Comparison of ENCODE assay signal across 1 cellular context in genomic region chr2:96106991-96107882, GRCh38.
TF ChIP-seq lines count a peak whose summit lies in the region.

No MANE protein-coding gene starts in this region.

TF ChIP-seq in WTC11, 78 proteins besides CTCF, POLR2A, EP300 and RAD21 (continued from another document):
- TF ChIP-seq ERG (CRISPR knock-in tag; IDR thresholded peaks at IDR 0.05) (no peak), USF1 (CRISPR knock-in tag; IDR thresholded peaks at IDR 0.05) (no peak), TEAD1 (CRISPR knock-in tag; IDR thresholded peaks at IDR 0.05) (no peak), ZNF425 (CRISPR knock-in tag; conservative IDR thresholded peaks at IDR 0.05) (no peak), ZNF423 (CRISPR knock-in tag; IDR thresholded peaks at IDR 0.05) (no peak), EMX1 (CRISPR knock-in tag; IDR thresholded peaks at IDR 0.05) (no peak), SMAD3 (CRISPR knock-in tag; IDR thresholded peaks at IDR 0.05; ENCODE audit: borderline replicate concordance) (no peak), ZNF232 (CRISPR knock-in tag; IDR thresholded peaks at IDR 0.05) (no peak), ZNF219 (CRISPR knock-in tag; IDR thresholded peaks at IDR 0.05; ENCODE audit: borderline replicate concordance) (no peak)
